In the genomic region with DNA sequence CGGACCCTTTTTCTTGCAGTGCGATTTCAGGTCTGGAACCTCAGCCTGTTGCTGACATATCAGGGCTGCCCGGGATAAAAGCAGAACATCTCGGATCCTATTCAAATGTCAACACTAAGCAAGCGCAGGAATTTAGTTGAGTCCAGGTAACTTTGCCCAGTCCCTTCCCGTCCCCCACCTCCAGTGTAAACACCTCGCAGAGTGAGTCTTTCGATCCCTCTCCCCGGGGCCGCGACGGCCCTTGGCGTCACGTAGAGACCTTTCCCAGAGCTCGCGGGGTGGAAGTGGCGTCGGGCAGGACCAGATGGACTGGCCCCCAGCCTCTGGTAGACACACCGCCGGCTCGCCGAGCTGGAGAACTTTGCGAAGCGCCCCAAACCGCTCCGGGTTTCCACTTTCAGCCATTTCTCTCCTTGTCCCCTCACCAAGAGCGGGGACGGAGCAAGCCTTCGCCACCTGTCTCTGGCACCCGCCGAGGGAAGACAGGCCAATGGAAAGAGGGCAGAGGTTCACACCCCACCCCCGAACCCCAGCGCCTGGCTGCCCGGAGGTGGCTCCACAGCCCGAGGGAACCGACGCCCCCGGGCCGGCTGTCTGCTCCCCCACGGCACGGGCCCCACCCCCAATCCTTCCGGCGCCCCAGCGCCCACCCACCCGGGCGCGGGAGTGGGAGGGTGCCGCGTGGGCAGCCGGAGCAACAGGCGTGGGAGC, we compare ENCODE assay signal across 1 cellular context.
TF ChIP-seq lines count a peak whose summit lies in the region.

No MANE protein-coding gene starts in this region.

TF ChIP-seq in HCT116, 20 proteins besides CTCF, POLR2A, EP300 and RAD21 (continued from another document):
- TF ChIP-seq, protein P1, sequence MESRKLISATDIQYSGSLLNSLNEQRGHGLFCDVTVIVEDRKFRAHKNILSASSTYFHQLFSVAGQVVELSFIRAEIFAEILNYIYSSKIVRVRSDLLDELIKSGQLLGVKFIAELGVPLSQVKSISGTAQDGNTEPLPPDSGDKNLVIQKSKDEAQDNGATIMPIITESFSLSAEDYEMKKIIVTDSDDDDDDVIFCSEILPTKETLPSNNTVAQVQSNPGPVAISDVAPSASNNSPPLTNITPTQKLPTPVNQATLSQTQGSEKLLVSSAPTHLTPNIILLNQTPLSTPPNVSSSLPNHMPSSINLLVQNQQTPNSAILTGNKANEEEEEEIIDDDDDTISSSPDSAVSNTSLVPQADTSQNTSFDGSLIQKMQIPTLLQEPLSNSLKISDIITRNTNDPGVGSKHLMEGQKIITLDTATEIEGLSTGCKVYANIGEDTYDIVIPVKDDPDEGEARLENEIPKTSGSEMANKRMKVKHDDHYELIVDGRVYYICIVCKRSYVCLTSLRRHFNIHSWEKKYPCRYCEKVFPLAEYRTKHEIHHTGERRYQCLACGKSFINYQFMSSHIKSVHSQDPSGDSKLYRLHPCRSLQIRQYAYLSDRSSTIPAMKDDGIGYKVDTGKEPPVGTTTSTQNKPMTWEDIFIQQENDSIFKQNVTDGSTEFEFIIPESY (IDR thresholded peaks at IDR 0.05; ENCODE audit: extremely low read depth, insufficient replicate concordance, low read length): no peak
TF ChIP-seq in HCT116: peak in this region for 0.
